Comparison of ENCODE assay signal across 27 cellular contexts in genomic region chr17:17883801-17884200, GRCh38.
"Had no signal": no experiment of that assay in that cellular context is flagged by ENCODE, and none has a peak within 500 bp of the region (broad histone marks: within the 10 kb centered on the region; RNA-seq: fewer than 3 reads in every experiment).

No MANE protein-coding gene starts in this region.

- H3K4me3 ChIP-seq: adrenal gland, ascending aorta, esophagus muscularis mucosa, heart right ventricle, left lung, lung, mucosa of descending colon, psoas muscle, smooth muscle cell, tibial artery had no signal

- H3K4me1 ChIP-seq: ascending aorta had no signal

- H3K27me3 ChIP-seq: adrenal gland, ascending aorta, brain microvascular endothelial cell, esophagus muscularis mucosa, foreskin keratinocyte, heart right ventricle, left lung, tibial artery had no signal

- DNase-seq: activated CD4-positive, alpha-beta memory T cell treated with anti-CD3 and anti-CD28 coated beads for 36 hours; activated CD4-positive, alpha-beta T cell treated with anti-CD3 and anti-CD28 coated beads, Interleukin-2, amount 10 ng/mL, durations not matched to agents 24 days and 14 days; activated CD4-positive, CD25-positive, alpha-beta regulatory T cell treated with anti-CD3 and anti-CD28 coated beads, Interleukin-2, amount 50 U/mL, for 72 hours; activated CD8-positive, alpha-beta memory T cell treated with anti-CD3 and anti-CD28 coated beads, Interleukin-2, amount 50 U/mL, for 4 hours; activated effector memory CD4-positive, alpha-beta T cell treated with anti-CD3 and anti-CD28 coated beads, Interleukin-2, amount 50 U/mL, for 16 hours; activated naive CD4-positive, alpha-beta T cell treated with anti-CD3 and anti-CD28 coated beads for 36 hours; activated naive CD8-positive, alpha-beta T cell treated with anti-CD3 and anti-CD28 coated beads for 36 hours; activated T-cell treated with anti-CD3 and anti-CD28 coated beads, Interleukin-2, amount 50 U/mL, for 1 hour; adrenal gland; brain microvascular endothelial cell; foreskin keratinocyte; heart right ventricle; left lung; mesendoderm; mucosa of descending colon; stimulated activated CD4-positive, alpha-beta T cell treated with anti-CD3 and anti-CD28 coated beads, Interleukin-1b, Interleukin-23, amount 100 ng/mL, for 48 hours; stimulated activated CD4-positive, alpha-beta T cell treated with anti-CD3 and anti-CD28 coated beads, Interleukin-4, amount 100 ng/mL, for 4 hours; stimulated activated CD8-positive, alpha-beta memory T cell treated with anti-CD3 and anti-CD28 coated beads, Interleukin-4, amount 100 ng/mL, for 48 hours; stimulated activated naive CD8-positive, alpha-beta T cell treated with anti-CD3 and anti-CD28 coated beads, Interleukin-15, amount 100 ng/mL, for 72 hours; T-helper 2 cell; tibial artery had no signal

- H3K9ac ChIP-seq: parathyroid adenoma had no signal

- H3K4me2 ChIP-seq: smooth muscle cell had no signal

- H3K27ac ChIP-seq: adrenal gland, ascending aorta, brain microvascular endothelial cell, esophagus muscularis mucosa, foreskin keratinocyte, heart right ventricle, left lung, parathyroid adenoma, psoas muscle, tibial artery had no signal

- H2AFZ ChIP-seq: parathyroid adenoma had no signal

- H3K9me3 ChIP-seq: adrenal gland, ascending aorta, esophagus muscularis mucosa, heart right ventricle, left lung, mucosa of descending colon, psoas muscle, tibial artery had no signal
